Comparison of ENCODE assay signal across 11 cellular contexts in genomic region chr16:11128211-11129123, GRCh38.
DNase-seq lines count a peak whose midpoint lies in the region; ATAC-seq and TF ChIP-seq lines count a peak whose summit lies in the region.
"Had no signal": no experiment of that assay in that cellular context is flagged by ENCODE, and none has a peak within 500 bp of the region (broad histone marks: within the 10 kb centered on the region; RNA-seq: fewer than 3 reads in every experiment).

No MANE protein-coding gene starts in this region.

- H3K4me3 ChIP-seq in CD4-positive, alpha-beta memory T cell (ENCODE audit: low read length in 2 of 2), result no peak overlapping the region
- no peak overlapping the region for H3K4me3 ChIP-seq in endodermal cell (ENCODE audit: low read length)
- H3K4me3 ChIP-seq: GM12878 had no signal

- intact Hi-C loops in CD4-positive, alpha-beta memory T cell (cut with micrococcal nuclease), result no loop called here

- no peak overlapping the region for H3K9ac ChIP-seq in endodermal cell (ENCODE audit: extremely low read depth, low read length, poor library complexity, severe bottlenecking)

- no peaks in the 10 kb centered on the region for H3K27me3 Mint-ChIP-seq in CD4-positive, alpha-beta memory T cell
- no peaks in the 10 kb centered on the region for H3K27me3 Mint-ChIP-seq in endodermal cell (ENCODE audit: insufficient read depth)

- CTCF ChIA-PET in CD4-positive, alpha-beta memory T cell (lab: Charles Lee; ENCODE audit: partially characterized antibody), result no interaction called here
- CTCF ChIA-PET in HEK293T (lab: Yijun Ruan, JAX), result no interaction called here

- H3K9me3 Mint-ChIP-seq in CD4-positive, alpha-beta memory T cell, result no peaks in the 10 kb centered on the region
- no peaks in the 10 kb centered on the region for H3K9me3 Mint-ChIP-seq in endodermal cell

- POLR2A ChIA-PET in CD4-positive, alpha-beta memory T cell (lab: Charles Lee; ENCODE audit: partially characterized antibody), result interaction anchor here (1.1 to 2.1 kb wide), 2 partner anchors 123 to 127 kb away, joined by 3 to 8 read pairs; partner anchors contain the start of gene SOCS1
- POLR2A ChIA-PET in HEK293T (lab: Yijun Ruan, JAX), result no interaction called here

- TF ChIP-seq CTCF in endodermal cell (conservative IDR thresholded peaks at IDR 0.05), result no peak
- TF ChIP-seq CTCF in omental fat pad (IDR thresholded peaks at IDR 0.05), result no peak

- 93 to 94% methylated on average over 5 to 9 of the region's 9 CpGs for WGBS in endodermal cell (ENCODE audit: insufficient coverage in 1 of 2, insufficient read length in 1 of 2), 2 experiments

- peaks cover 14 to 23% (median 16%) of the 10 kb centered on the region in 4 donors for H3K4me1 Mint-ChIP-seq in CD4-positive, alpha-beta memory T cell
- peaks cover 7% of the 10 kb centered on the region for H3K4me1 Mint-ChIP-seq in endodermal cell

- ATAC-seq in omental fat pad (ENCODE audit: low FRiP score) (peak; percentile 42), GM21737 (IDR thresholded peaks at IDR 0.05; ENCODE audit: unreplicated experiment) (no peak)

- H3K4me1 ChIP-seq in CD4-positive, alpha-beta memory T cell (ENCODE audit: insufficient read depth, low read length), result peaks cover 13% of the 10 kb centered on the region
- no peaks in the 10 kb centered on the region for H3K4me1 ChIP-seq in endodermal cell (ENCODE audit: control insufficient read depth, insufficient read depth, low read length)

- H3K9me3 ChIP-seq in CD4-positive, alpha-beta memory T cell (ENCODE audit: control insufficient read depth in 1 of 2, low read length in 2 of 2), result no peaks in the 10 kb centered on the region
- H3K9me3 ChIP-seq in endodermal cell (ENCODE audit: control insufficient read depth, low read length), result no peaks in the 10 kb centered on the region

- peak overlapping the region in 5 of 8 donors; percentile 7 to 50 (median 37) for H3K4me3 Mint-ChIP-seq in CD4-positive, alpha-beta memory T cell
- no peak overlapping the region for H3K4me3 Mint-ChIP-seq in endodermal cell

- peaks cover 35 to 45% of the 10 kb centered on the region in 2 donors for H3K36me3 Mint-ChIP-seq in CD4-positive, alpha-beta memory T cell
- H3K36me3 Mint-ChIP-seq in endodermal cell (ENCODE audit: low read depth), result peaks cover 27% of the 10 kb centered on the region

- peak overlapping the region; percentile 25 to 93 (median 80) for H3K27ac Mint-ChIP-seq in CD4-positive, alpha-beta memory T cell
- peak overlapping the region; percentile 20 for H3K27ac Mint-ChIP-seq in endodermal cell

- DNase-seq in CD4-positive, alpha-beta memory T cell, result peak in 1 of 5 donors; percentile 17
- peak; percentile 64 for DNase-seq in RPMI7951 (ENCODE audit: low read depth)
- no peak for DNase-seq in endodermal cell
- no peak for DNase-seq in omental fat pad (ENCODE audit: low spot score)
- no peak for DNase-seq in NCI-H187 (lab: John Stamatoyannopoulos, UW)
- DNase-seq in germinal center (ENCODE audit: low spot score), result no peak
- no peak for DNase-seq in HEK293T (ENCODE audit: extremely low spot score)
- DNase-seq: stimulated activated CD4-positive, alpha-beta T cell treated with anti-CD3 and anti-CD28 coated beads, Interleukin-4, amount 100 ng/mL, for 1 hour; T-helper 9 cell had no signal

- peak overlapping the region; percentile 8 for H3K27ac ChIP-seq in CD4-positive, alpha-beta memory T cell (ENCODE audit: low read depth, low read length)
- no peak overlapping the region for H3K27ac ChIP-seq in endodermal cell (ENCODE audit: low read depth, low read length)

- H3K36me3 ChIP-seq in CD4-positive, alpha-beta memory T cell (ENCODE audit: insufficient read depth, low read length), result peaks cover 6% of the 10 kb centered on the region
- H3K36me3 ChIP-seq in endodermal cell (ENCODE audit: control insufficient read depth, insufficient read depth, low read length), result peaks cover 30% of the 10 kb centered on the region

- H3K27me3 ChIP-seq in CD4-positive, alpha-beta memory T cell (ENCODE audit: insufficient read depth, low read length), result no peaks in the 10 kb centered on the region
- H3K27me3 ChIP-seq in endodermal cell (ENCODE audit: control insufficient read depth, insufficient read depth, low read length, poor library complexity, severe bottlenecking), result no peaks in the 10 kb centered on the region

TF ChIP-seq in HEK293T, 16 proteins besides CTCF, POLR2A, EP300 and RAD21:
- no peak for TF ChIP-seq ARNT (IDR thresholded peaks at IDR 0.05)
- no peak for TF ChIP-seq TARDBP (IDR thresholded peaks at IDR 0.05)
- TF ChIP-seq SP1 (IDR thresholded peaks at IDR 0.05), result no peak
- no peak for TF ChIP-seq NFRKB (IDR thresholded peaks at IDR 0.05)
